In genomic region chrX:101417981-101418841, GRCh38 we compare ENCODE assay signal across 7 cellular contexts. TPM values are rescaled to one million over a fixed set of nuclear protein-coding genes. Genes with fewer than 3 reads are reported as not detected.
DNase-seq lines count a peak whose midpoint lies in the region; ATAC-seq and TF ChIP-seq lines count a peak whose summit lies in the region.

No MANE protein-coding gene starts in this region.

- ATAC-seq in HG02623 (IDR thresholded peaks at IDR 0.05; ENCODE audit: unreplicated experiment): peak; percentile 46
- ATAC-seq in GM18519 (IDR thresholded peaks at IDR 0.05; ENCODE audit: low FRiP score, unreplicated experiment): no peak

- peaks cover 5% of the 10 kb centered on the region for H3K79me2 ChIP-seq in trophoblast cell (ENCODE audit: control insufficient read depth, insufficient read depth, low read length, poor library complexity)

- H2AK5ac ChIP-seq in trophoblast cell (ENCODE audit: low read length): no peak overlapping the region

- H3K9ac ChIP-seq in NT2/D1 (ENCODE audit: insufficient read length, low read depth): peak overlapping the region; percentile 90
- H3K9ac ChIP-seq in trophoblast cell (ENCODE audit: low read length): peak overlapping the region; percentile 78

- peak overlapping the region; percentile 92 for H2BK5ac ChIP-seq in trophoblast cell (ENCODE audit: low read depth, low read length, poor library complexity)

- H3K23ac ChIP-seq in trophoblast cell (ENCODE audit: low read length): no peak overlapping the region

- peak overlapping the region; percentile 60 for H3K18ac ChIP-seq in trophoblast cell (ENCODE audit: low read length)

- H3K4me2 ChIP-seq in trophoblast cell (ENCODE audit: low read length): peak overlapping the region; percentile 76

- peak overlapping the region; percentile 98 for H3K14ac ChIP-seq in trophoblast cell (ENCODE audit: low read length)

- intact Hi-C loops in cardiac septum (cut with DNase I): loop anchor here (5.0 kb wide), 1 partner anchor 379 kb away; no protein-coding TSS in a partner anchor

- peak overlapping the region; percentile 99 for H4K91ac ChIP-seq in trophoblast cell (ENCODE audit: low read depth, low read length)

- TF ChIP-seq CTCF in GM12875 (IDR thresholded peaks at IDR 0.05; ENCODE audit: borderline replicate concordance, insufficient read depth, low read depth, low read length): no peak

- 1 to 19% (median 1%) methylated on average over 19 to 53 of the region's 56 CpGs for WGBS in adipose tissue, 3 donors
- no CpG with 5 or more reads among the region's 56 CpGs for WGBS in trophoblast cell (ENCODE audit: extremely low coverage, insufficient coverage, insufficient read length)

- H3K79me1 ChIP-seq in trophoblast cell (ENCODE audit: low read length): peaks cover 14% of the 10 kb centered on the region

- H3K27ac ChIP-seq in adipose tissue (ENCODE audit: low read depth, low read length): peak overlapping the region; percentile 97
- H3K27ac ChIP-seq in trophoblast cell (ENCODE audit: low read depth, low read length): peak overlapping the region; percentile 89

- H3K4ac ChIP-seq in trophoblast cell (ENCODE audit: low read depth, low read length): peak overlapping the region; percentile 80

- peak overlapping the region; percentile 98 for H2BK120ac ChIP-seq in trophoblast cell (ENCODE audit: insufficient read depth, low read length, poor library complexity)

- no peak for DNase-seq in NT2/D1 (ENCODE audit: low read depth, low spot score)
- peak; percentile 88 for DNase-seq in cardiac septum (ENCODE audit: low spot score)
- DNase-seq in trophoblast cell: peak in 1 of 2 donors; percentile 28

- peaks cover 3% of the 10 kb centered on the region for H3K4me1 ChIP-seq in NT2/D1 (ENCODE audit: insufficient read depth, insufficient read length)
- peaks cover 4 to 17% of the 10 kb centered on the region in 2 experiments for H3K4me1 ChIP-seq in trophoblast cell (ENCODE audit: control insufficient read depth in 1 of 2, insufficient read depth in 2 of 2, low read length in 2 of 2)

- H3K36me3 ChIP-seq in NT2/D1 (ENCODE audit: insufficient read depth, insufficient read length, low read length) (peaks cover 19% of the 10 kb centered on the region), trophoblast cell (ENCODE audit: control insufficient read depth in 1 of 2, insufficient read depth in 2 of 2, low read length in 2 of 2) (no peaks in the 10 kb centered on the region)

- peak overlapping the region; percentile 99 for H4K12ac ChIP-seq in trophoblast cell (ENCODE audit: low read depth, low read length)

- H3K4me3 ChIP-seq in GM12875 (ENCODE audit: low read depth, low read length) (peak overlapping the region; percentile 59), NT2/D1 (ENCODE audit: insufficient read length, low read depth) (peak overlapping the region; percentile 85), trophoblast cell (ENCODE audit: low read depth, low read length) (peak overlapping the region; percentile 66)

- peak overlapping the region; percentile 89 for H2BK12ac ChIP-seq in trophoblast cell (ENCODE audit: low read length)

- peak overlapping the region; percentile 78 for H2AFZ ChIP-seq in trophoblast cell (ENCODE audit: insufficient read depth, low read length, poor library complexity)

- H3K9me3 ChIP-seq in NT2/D1 (ENCODE audit: insufficient read depth, low read length) (no peaks in the 10 kb centered on the region), trophoblast cell (ENCODE audit: insufficient read depth, low read depth, low read length) (no peaks in the 10 kb centered on the region)

- peak overlapping the region; percentile 99 for H4K8ac ChIP-seq in trophoblast cell (ENCODE audit: low read depth, low read length)

- no peaks in the 10 kb centered on the region for H3K27me3 ChIP-seq in NT2/D1 (ENCODE audit: insufficient read depth, insufficient read length)
- no peaks in the 10 kb centered on the region for H3K27me3 ChIP-seq in trophoblast cell (ENCODE audit: insufficient read depth, low read length)

RNA-seq across cellular contexts. Expression of gene HNRNPH2, which starts 10.2 kb away (rescaled TPM):
- 10 to 100 TPM; 27.1 to 60.3 (median 56.6) TPM for polyA plus RNA-seq in adipose tissue
- total RNA-seq in cardiac septum: 55.6 TPM
- polyA plus RNA-seq in trophoblast cell (2013): 63.1 and 66.0 TPM in 2 replicates

RNA-seq across cellular contexts. Expression of gene GLA, which starts 10.5 kb away (rescaled TPM):
- polyA plus RNA-seq in adipose tissue: 10 to 100 TPM; 11.4 to 29.5 (median 15.0) TPM
- 6.8 TPM for total RNA-seq in cardiac septum
- polyA plus RNA-seq in trophoblast cell (2013): 121 and 137 TPM in 2 replicates

RNA-seq across cellular contexts. Expression of gene RPL36A, which starts 27.4 kb away (rescaled TPM):
- 1,000 to 10,000 TPM; 1,715 to 3,463 (median 2,254) TPM for polyA plus RNA-seq in adipose tissue
- total RNA-seq in cardiac septum: 57.5 TPM
- polyA plus RNA-seq in trophoblast cell (2013): 2,211 and 2,301 TPM in 2 replicates

RNA-seq across cellular contexts. Expression of gene BTK, which starts 32.2 kb away (rescaled TPM):
- polyA plus RNA-seq in adipose tissue: 1 to 10 TPM; 1.1 to 4.5 (median 3.0) TPM
- 1.3 TPM for total RNA-seq in cardiac septum
- polyA plus RNA-seq in trophoblast cell (2013): 6.4 and 7.8 TPM in 2 replicates
